Comparison of ENCODE assay signal across 28 cellular contexts in the genomic region with DNA sequence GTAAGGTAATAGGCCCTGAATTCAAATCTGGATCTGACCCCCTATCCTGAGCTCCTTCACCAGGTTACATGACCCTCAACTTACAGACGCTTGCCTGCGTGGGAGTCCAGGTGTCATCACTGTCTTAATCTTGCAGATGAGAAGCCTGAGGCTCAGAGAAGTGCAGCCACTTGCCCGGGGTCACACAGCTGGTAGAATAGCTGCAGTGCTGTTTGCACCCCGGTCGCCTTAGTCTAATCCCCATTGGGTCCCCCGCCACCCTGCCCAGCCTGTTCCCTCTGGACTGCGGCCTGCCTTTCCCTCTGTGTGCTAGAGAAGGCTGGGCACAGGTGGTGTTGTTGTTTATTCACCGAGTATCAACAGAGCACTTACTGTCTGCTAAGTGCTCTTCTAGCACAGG.
"Had no signal": no experiment of that assay in that cellular context is flagged by ENCODE, and none has a peak within 500 bp of the region (broad histone marks: within the 10 kb centered on the region; RNA-seq: fewer than 3 reads in every experiment).

No MANE protein-coding gene starts in this region.

- ATAC-seq: heart right ventricle; mucosa of descending colon; naive thymus-derived CD4-positive, alpha-beta T cell; natural killer cell treated with Interleukin-12 subunit alpha and Interleukin-12 subunit beta and Interleukin-15 and Interleukin-18, amount 100 ng/mL, for 72 hours; sciatic nerve; stimulated activated memory B cell treated with anti-CD40 and anti-IgM and Interleukin-4, amounts not matched to agents 10 μg/mL and 1 μg/mL and 100 μg/mL, for 72 hours; stimulated activated naive CD8-positive, alpha-beta T cell treated with anti-CD3 and anti-CD28 coated beads, Interleukin-15, amount 100 ng/mL, for 72 hours had no signal

- H2AFZ ChIP-seq: hepatocyte, parathyroid adenoma had no signal

- H3K4me1 Mint-ChIP-seq: naive thymus-derived CD4-positive, alpha-beta T cell; stimulated activated memory B cell treated with anti-CD40 and anti-IgM and Interleukin-4, amounts not matched to agents 10 μg/mL and 1 μg/mL and 100 μg/mL, for 72 hours; stimulated activated naive CD8-positive, alpha-beta T cell treated with anti-CD3 and anti-CD28 coated beads, Interleukin-15, amount 100 ng/mL, for 72 hours had no signal

- H3K9me3 Mint-ChIP-seq: natural killer cell treated with Interleukin-12 subunit alpha and Interleukin-12 subunit beta and Interleukin-15 and Interleukin-18, amount 100 ng/mL, for 72 hours; stimulated activated memory B cell treated with anti-CD40 and anti-IgM and Interleukin-4, amounts not matched to agents 10 μg/mL and 1 μg/mL and 100 μg/mL, for 72 hours; type B pancreatic cell had no signal

- H3K36me3 Mint-ChIP-seq: natural killer cell treated with Interleukin-12 subunit alpha and Interleukin-12 subunit beta and Interleukin-15 and Interleukin-18, amount 100 ng/mL, for 72 hours; type B pancreatic cell had no signal

- H3K27ac Mint-ChIP-seq: naive thymus-derived CD4-positive, alpha-beta T cell; natural killer cell treated with Interleukin-12 subunit alpha and Interleukin-12 subunit beta and Interleukin-15 and Interleukin-18, amount 100 ng/mL, for 72 hours; progenitor cell of endocrine pancreas; stimulated activated memory B cell treated with anti-CD40 and anti-IgM and Interleukin-4, amounts not matched to agents 10 μg/mL and 1 μg/mL and 100 μg/mL, for 72 hours; stimulated activated naive CD8-positive, alpha-beta T cell treated with anti-CD3 and anti-CD28 coated beads, Interleukin-15, amount 100 ng/mL, for 72 hours; type B pancreatic cell had no signal

- H3K4me1 ChIP-seq: right atrium auricular region, tibial nerve, vagina had no signal

- H3K27ac ChIP-seq: heart right ventricle, hepatocyte, left ventricle myocardium inferior, neutrophil, parathyroid adenoma, right atrium auricular region, tibial nerve, vagina had no signal

- H3K4me2 ChIP-seq: hepatocyte, smooth muscle cell had no signal

- H3K4me3 ChIP-seq: heart right ventricle, hepatocyte, left ventricle myocardium inferior, lung, mucosa of descending colon, right atrium auricular region, smooth muscle cell, tibial nerve, vagina had no signal

- H3K27me3 Mint-ChIP-seq: naive thymus-derived CD4-positive, alpha-beta T cell; natural killer cell treated with Interleukin-12 subunit alpha and Interleukin-12 subunit beta and Interleukin-15 and Interleukin-18, amount 100 ng/mL, for 72 hours; progenitor cell of endocrine pancreas; stimulated activated memory B cell treated with anti-CD40 and anti-IgM and Interleukin-4, amounts not matched to agents 10 μg/mL and 1 μg/mL and 100 μg/mL, for 72 hours; stimulated activated naive CD8-positive, alpha-beta T cell treated with anti-CD3 and anti-CD28 coated beads, Interleukin-15, amount 100 ng/mL, for 72 hours; type B pancreatic cell had no signal

- H3K4me3 Mint-ChIP-seq: naive thymus-derived CD4-positive, alpha-beta T cell; natural killer cell treated with Interleukin-12 subunit alpha and Interleukin-12 subunit beta and Interleukin-15 and Interleukin-18, amount 100 ng/mL, for 72 hours; neural crest cell; stimulated activated memory B cell treated with anti-CD40 and anti-IgM and Interleukin-4, amounts not matched to agents 10 μg/mL and 1 μg/mL and 100 μg/mL, for 72 hours; stimulated activated naive CD8-positive, alpha-beta T cell treated with anti-CD3 and anti-CD28 coated beads, Interleukin-15, amount 100 ng/mL, for 72 hours; type B pancreatic cell had no signal

- H3K27me3 ChIP-seq: heart right ventricle, hepatocyte, neutrophil, right atrium auricular region, tibial nerve, vagina had no signal

- H3K79me2 ChIP-seq: hepatocyte, parathyroid adenoma had no signal

- H3K9ac ChIP-seq: parathyroid adenoma had no signal

- H3K36me3 ChIP-seq: left ventricle myocardium inferior, vagina had no signal

- DNase-seq: heart right ventricle; islet precursor cell; left ventricle myocardium inferior; midbrain; mucosa of descending colon; naive thymus-derived CD4-positive, alpha-beta T cell; occipital lobe; stimulated activated CD4-positive, alpha-beta T cell treated with anti-CD3 and anti-CD28 coated beads, Interleukin-1b, Interleukin-23, amount 100 ng/mL, for 48 hours; stimulated activated CD4-positive, alpha-beta T cell treated with anti-CD3 and anti-CD28 coated beads, Interleukin-2, amount 100 ng/mL, for 48 hours; stimulated activated CD4-positive, alpha-beta T cell treated with anti-CD3 and anti-CD28 coated beads, Interleukin-4, amount 100 ng/mL, for 4 hours; stimulated activated CD8-positive, alpha-beta memory T cell treated with anti-CD3 and anti-CD28 coated beads, Interleukin-4, amount 100 ng/mL, for 48 hours; stimulated activated naive CD4-positive, alpha-beta T cell treated with Interleukin-2 at 50 U/mL for 16 hours; stimulated activated naive CD8-positive, alpha-beta T cell treated with anti-CD3 and anti-CD28 coated beads, Interleukin-15, amount 100 ng/mL, for 72 hours; substantia nigra had no signal

- H3K9me3 ChIP-seq: heart right ventricle, left ventricle myocardium inferior, mucosa of descending colon, neutrophil, right atrium auricular region, tibial nerve, vagina had no signal
